1 cellular context compared by ENCODE assay signal in the genomic region with DNA sequence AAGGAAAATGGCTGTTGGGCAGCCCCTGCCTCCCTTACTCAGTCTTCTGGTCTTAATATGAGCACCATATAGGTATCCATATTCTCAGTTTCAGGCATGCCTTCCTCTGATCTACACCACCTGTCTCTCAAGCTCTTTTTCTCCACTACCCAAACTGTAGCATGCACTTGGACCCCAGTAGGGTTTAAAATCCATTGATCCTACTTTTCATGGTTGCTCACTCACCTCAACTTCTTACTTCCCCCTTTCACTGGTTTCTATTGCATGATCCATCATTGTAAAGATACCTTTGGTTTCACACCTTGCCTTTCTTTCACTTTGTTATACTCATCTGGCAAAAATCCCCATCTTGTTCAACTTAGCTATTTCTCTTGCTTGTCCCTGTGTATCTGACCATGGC.
TF ChIP-seq lines count a peak whose summit lies in the region.

No MANE protein-coding gene starts in this region.

TF ChIP-seq in GM12878, 131 proteins besides CTCF, POLR2A, EP300 and RAD21 (continued from another document):
- TF ChIP-seq, protein P1, sequence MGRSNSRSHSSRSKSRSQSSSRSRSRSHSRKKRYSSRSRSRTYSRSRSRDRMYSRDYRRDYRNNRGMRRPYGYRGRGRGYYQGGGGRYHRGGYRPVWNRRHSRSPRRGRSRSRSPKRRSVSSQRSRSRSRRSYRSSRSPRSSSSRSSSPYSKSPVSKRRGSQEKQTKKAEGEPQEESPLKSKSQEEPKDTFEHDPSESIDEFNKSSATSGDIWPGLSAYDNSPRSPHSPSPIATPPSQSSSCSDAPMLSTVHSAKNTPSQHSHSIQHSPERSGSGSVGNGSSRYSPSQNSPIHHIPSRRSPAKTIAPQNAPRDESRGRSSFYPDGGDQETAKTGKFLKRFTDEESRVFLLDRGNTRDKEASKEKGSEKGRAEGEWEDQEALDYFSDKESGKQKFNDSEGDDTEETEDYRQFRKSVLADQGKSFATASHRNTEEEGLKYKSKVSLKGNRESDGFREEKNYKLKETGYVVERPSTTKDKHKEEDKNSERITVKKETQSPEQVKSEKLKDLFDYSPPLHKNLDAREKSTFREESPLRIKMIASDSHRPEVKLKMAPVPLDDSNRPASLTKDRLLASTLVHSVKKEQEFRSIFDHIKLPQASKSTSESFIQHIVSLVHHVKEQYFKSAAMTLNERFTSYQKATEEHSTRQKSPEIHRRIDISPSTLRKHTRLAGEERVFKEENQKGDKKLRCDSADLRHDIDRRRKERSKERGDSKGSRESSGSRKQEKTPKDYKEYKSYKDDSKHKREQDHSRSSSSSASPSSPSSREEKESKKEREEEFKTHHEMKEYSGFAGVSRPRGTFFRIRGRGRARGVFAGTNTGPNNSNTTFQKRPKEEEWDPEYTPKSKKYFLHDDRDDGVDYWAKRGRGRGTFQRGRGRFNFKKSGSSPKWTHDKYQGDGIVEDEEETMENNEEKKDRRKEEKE (IDR thresholded peaks at IDR 0.05) = no peak
- TF ChIP-seq ATF7 (IDR thresholded peaks at IDR 0.05; ENCODE audit: low read depth) (peak; percentile 58), HDGF (IDR thresholded peaks at IDR 0.05) (no peak)
